20 cellular contexts compared by ENCODE assay signal in genomic region chr1:179115181-179115580, GRCh38.
"Had no signal": no experiment of that assay in that cellular context is flagged by ENCODE, and none has a peak within 500 bp of the region (broad histone marks: within the 10 kb centered on the region; RNA-seq: fewer than 3 reads in every experiment).

No MANE protein-coding gene starts in this region.

- ATAC-seq: Panc1, PC-3 had no signal

- DNase-seq: Kasumi-1; MM.1S; NCI-H1092 treated with DMSO at 0.1 percent for 48 hours; NCI-H1436; NCI-H187; NCI-H2029; NCI-H2081 treated with DMSO at 0.1 percent for 48 hours; NCI-H2171 treated with DMSO at 0.1 percent for 48 hours; NCI-H345; NCI-H446 treated with DMSO at 0.1 percent for 48 hours; NCI-H510A treated with DMSO at 0.1 percent for 48 hours; NCI-H526; NCI-H748 treated with DMSO at 0.1 percent for 48 hours; NK-92 treated with Interleukin-12 subunit alpha and Interleukin-12 subunit beta, amount 100 ng/mL, for 24 hours; PC-3; SHP77; SK-N-SH had no signal

- H3K27ac ChIP-seq: KMS-11, RWPE1 had no signal

- H3K4me2 ChIP-seq: KMS-11, SK-N-SH had no signal

- H3K9ac ChIP-seq: KMS-11, SK-N-SH had no signal

- H3K9me3 ChIP-seq: SK-N-SH had no signal
